14 cellular contexts compared by ENCODE assay signal in genomic region chr17:75364078-75364477, GRCh38. TPM values are rescaled to one million over a fixed set of nuclear protein-coding genes. Genes with fewer than 3 reads are reported as not detected.
DNase-seq lines count a peak whose midpoint lies in the region; TF ChIP-seq lines count a peak whose summit lies in the region.
"Had no signal": no experiment of that assay in that cellular context is flagged by ENCODE, and none has a peak within 500 bp of the region (broad histone marks: within the 10 kb centered on the region; RNA-seq: fewer than 3 reads in every experiment).

No MANE protein-coding gene starts in this region.

- TF ChIP-seq POLR2A in transverse colon (IDR thresholded peaks at IDR 0.05) = no peak

- H3K36me3 ChIP-seq in SK-N-SH (replicated peaks in 1 of 2; ENCODE audit: control insufficient read depth in 1 of 2, insufficient read depth in 2 of 2, low read length in 1 of 2) = no peaks in the 10 kb centered on the region
- no peaks in the 10 kb centered on the region for H3K36me3 ChIP-seq in transverse colon
- H3K36me3 ChIP-seq: upper lobe of left lung had no signal

- peaks cover 95% of the 10 kb centered on the region for H4K20me1 ChIP-seq in SK-N-SH (ENCODE audit: insufficient read depth)

- CTCF ChIA-PET in activated naive CD4-positive, alpha-beta T cell treated with anti-CD3 and anti-CD28 coated beads for 36 hours (lab: Charles Lee) = interaction anchor here (1.2 kb wide), 1 partner anchor 17 kb away, joined by 4 read pairs; no protein-coding TSS in a partner anchor
- CTCF ChIA-PET in activated naive CD4-positive, alpha-beta T cell treated with anti-CD3 and anti-CD28 coated beads, Interleukin-2, amount 10 ng/mL, durations not matched to agents 7 days and 5 days (lab: Charles Lee) = interaction anchor here (0.5 to 0.6 kb wide), 2 partner anchors 41 to 96 kb away, joined by 3 read pairs; no protein-coding TSS in a partner anchor
- CTCF ChIA-PET in SK-N-SH (lab: Yijun Ruan, JAX) = interaction anchor here (0.9 to 5.1 kb wide), 4 partner anchors 15 to 49 kb away, joined by 4 to 24 read pairs (median 6); no protein-coding TSS in a partner anchor

- peaks cover 98% of the 10 kb centered on the region for H3K79me2 ChIP-seq in SK-N-SH (ENCODE audit: insufficient read depth)

- intact Hi-C loops in activated naive CD4-positive, alpha-beta T cell treated with anti-CD3 and anti-CD28 coated beads for 36 hours (cut with micrococcal nuclease) = loop anchor here (2.0 kb wide), 1 partner anchor 69 kb away; no protein-coding TSS in a partner anchor
- intact Hi-C loops in transverse colon (cut with DNase I; ENCODE audit: low total_unique reads) = no loop called here

- no peak overlapping the region; a peak in 1 of 4 replicates for H3K27ac ChIP-seq in SK-N-SH (ENCODE audit: low read depth in 2 of 2, low read length in 1 of 2)
- no peak overlapping the region for H3K27ac ChIP-seq in transverse colon
- H3K27ac ChIP-seq: HL-60 had no signal

- H3K4me3 Mint-ChIP-seq in activated naive CD4-positive, alpha-beta T cell treated with anti-CD3 and anti-CD28 coated beads for 36 hours = no peak overlapping the region
- no peak overlapping the region for H3K4me3 Mint-ChIP-seq in activated naive CD4-positive, alpha-beta T cell treated with anti-CD3 and anti-CD28 coated beads, Interleukin-2, amount 10 ng/mL, durations not matched to agents 7 days and 5 days
- no peak overlapping the region for H3K4me3 Mint-ChIP-seq in type B pancreatic cell

- in situ Hi-C loops in transverse colon (cut with MboI; ENCODE audit: low pct_ligation_motif_present in 1 of 4, low pct_unique_long_range_greater_than_20kb in 1 of 4, low sequenced_read_pairs in 3 of 4) = no loop called here

- no peak overlapping the region for H2AFZ ChIP-seq in SK-N-SH (ENCODE audit: low read depth)

- no peaks in the 10 kb centered on the region for H3K27me3 ChIP-seq in SK-N-SH (ENCODE audit: insufficient read depth)
- H3K27me3 ChIP-seq in transverse colon = no peaks in the 10 kb centered on the region
- H3K27me3 ChIP-seq: upper lobe of left lung had no signal

- TF ChIP-seq CTCF in SK-N-SH (IDR thresholded peaks at IDR 0.05) (no peak), fibroblast of the aortic adventitia (IDR thresholded peaks at IDR 0.05; ENCODE audit: insufficient read depth, low read length) (no peak), type B pancreatic cell (conservative IDR thresholded peaks at IDR 0.05) (no peak), transverse colon (IDR thresholded peaks at IDR 0.05) (no peak)

- H3F3A ChIP-seq in SK-N-SH (replicated peaks; ENCODE audit: insufficient read depth) = peaks cover 14% of the 10 kb centered on the region

- no peaks in the 10 kb centered on the region for H3K27me3 Mint-ChIP-seq in activated naive CD4-positive, alpha-beta T cell treated with anti-CD3 and anti-CD28 coated beads for 36 hours (ENCODE audit: low read depth)
- H3K27me3 Mint-ChIP-seq in activated naive CD4-positive, alpha-beta T cell treated with anti-CD3 and anti-CD28 coated beads, Interleukin-2, amount 10 ng/mL, durations not matched to agents 7 days and 5 days = no peaks in the 10 kb centered on the region
- no peaks in the 10 kb centered on the region for H3K27me3 Mint-ChIP-seq in type B pancreatic cell

- H3K36me3 Mint-ChIP-seq in activated naive CD4-positive, alpha-beta T cell treated with anti-CD3 and anti-CD28 coated beads for 36 hours (ENCODE audit: low read depth) = peaks cover 4% of the 10 kb centered on the region
- H3K36me3 Mint-ChIP-seq in activated naive CD4-positive, alpha-beta T cell treated with anti-CD3 and anti-CD28 coated beads, Interleukin-2, amount 10 ng/mL, durations not matched to agents 7 days and 5 days = peaks cover 15% of the 10 kb centered on the region
- no peaks in the 10 kb centered on the region for H3K36me3 Mint-ChIP-seq in type B pancreatic cell

- H3K9me3 Mint-ChIP-seq in activated naive CD4-positive, alpha-beta T cell treated with anti-CD3 and anti-CD28 coated beads for 36 hours = no peaks in the 10 kb centered on the region
- H3K9me3 Mint-ChIP-seq in activated naive CD4-positive, alpha-beta T cell treated with anti-CD3 and anti-CD28 coated beads, Interleukin-2, amount 10 ng/mL, durations not matched to agents 7 days and 5 days = no peaks in the 10 kb centered on the region
- H3K9me3 Mint-ChIP-seq in type B pancreatic cell = no peaks in the 10 kb centered on the region

- H3K9me3 ChIP-seq in SK-N-SH = no peaks in the 10 kb centered on the region
- H3K9me3 ChIP-seq in transverse colon = no peaks in the 10 kb centered on the region
- H3K9me3 ChIP-seq: upper lobe of left lung had no signal

- no peak for TF ChIP-seq RAD21 in SK-N-SH (IDR thresholded peaks at IDR 0.05; ENCODE audit: low read length)

- H3K9me2 ChIP-seq in SK-N-SH = no peaks in the 10 kb centered on the region

- no peak overlapping the region for H3K4me2 ChIP-seq in SK-N-SH

- peak overlapping the region; percentile 82 for H3K27ac Mint-ChIP-seq in activated naive CD4-positive, alpha-beta T cell treated with anti-CD3 and anti-CD28 coated beads for 36 hours
- no peak overlapping the region for H3K27ac Mint-ChIP-seq in activated naive CD4-positive, alpha-beta T cell treated with anti-CD3 and anti-CD28 coated beads, Interleukin-2, amount 10 ng/mL, durations not matched to agents 7 days and 5 days
- peak overlapping the region; percentile 17 for H3K27ac Mint-ChIP-seq in type B pancreatic cell

- peaks cover 5 to 23% of the 10 kb centered on the region in 2 experiments; a peak in 3 of 4 replicates for H3K4me1 ChIP-seq in SK-N-SH (ENCODE audit: control insufficient read depth in 1 of 2, insufficient read depth in 2 of 2, low read depth in 1 of 2, low read length in 1 of 2)
- H3K4me1 ChIP-seq in transverse colon = peaks cover 14 to 79% (median 55%) of the 10 kb centered on the region in 4 donors

- no peak overlapping the region for H3K4me3 ChIP-seq in SK-N-SH (ENCODE audit: low read depth in 2 of 2, low read length in 1 of 2)
- no peak overlapping the region for H3K4me3 ChIP-seq in fibroblast of the aortic adventitia (ENCODE audit: low read depth, low read length)
- H3K4me3 ChIP-seq in transverse colon = no peak overlapping the region
- H3K4me3 ChIP-seq: upper lobe of left lung had no signal

- no peak overlapping the region for H3K9ac ChIP-seq in SK-N-SH

- WGBS in SK-N-SH (ENCODE audit: low lambda C conversion rate) = 72% methylated on average over 2 of the region's 2 CpGs
- WGBS in transverse colon (ENCODE audit: low coverage in 1 of 2), 2 donors = 78 to 87% methylated on average over 2 of the region's 2 CpGs

- DNase-seq in activated naive CD4-positive, alpha-beta T cell treated with anti-CD3 and anti-CD28 coated beads for 36 hours = no peak
- DNase-seq in activated naive CD4-positive, alpha-beta T cell treated with anti-CD3 and anti-CD28 coated beads, Interleukin-2, amount 10 ng/mL, durations not matched to agents 7 days and 5 days = no peak
- DNase-seq in SK-N-SH = no peak
- DNase-seq in fibroblast of the aortic adventitia (ENCODE audit: low read depth) = peak; percentile 67
- DNase-seq in type B pancreatic cell (ENCODE audit: extremely low spot score, unreplicated experiment) = no peak
- no peak for DNase-seq in transverse colon
- no peak for DNase-seq in ecto neural progenitor cell (ENCODE audit: low spot score)
- no peak for DNase-seq in cortex of kidney (lab: John Stamatoyannopoulos, UW)
- DNase-seq: activated gamma-delta T cell, C1 segment of cervical spinal cord, GOT3, NCI-H446 treated with DMSO at 0.1 percent for 48 hours, upper lobe of left lung had no signal

- TF ChIP-seq EP300 in SK-N-SH (IDR thresholded peaks at IDR 0.05; ENCODE audit: borderline replicate concordance in 1 of 2, low read depth in 1 of 2, low read length in 1 of 2) (no peak; a peak in 1 of 4 replicates), transverse colon (IDR thresholded peaks at IDR 0.05; ENCODE audit: low read depth) (no peak)

- peaks cover 93% of the 10 kb centered on the region for H3K4me1 Mint-ChIP-seq in activated naive CD4-positive, alpha-beta T cell treated with anti-CD3 and anti-CD28 coated beads for 36 hours (ENCODE audit: low read depth)
- peaks cover 77% of the 10 kb centered on the region for H3K4me1 Mint-ChIP-seq in activated naive CD4-positive, alpha-beta T cell treated with anti-CD3 and anti-CD28 coated beads, Interleukin-2, amount 10 ng/mL, durations not matched to agents 7 days and 5 days
- H3K4me1 Mint-ChIP-seq in type B pancreatic cell (ENCODE audit: unreplicated experiment) = peaks cover 54% of the 10 kb centered on the region

- POLR2A ChIA-PET in SK-N-SH (lab: Yijun Ruan, JAX) = no interaction called here

TF ChIP-seq in SK-N-SH, 30 proteins besides CTCF, POLR2A, EP300 and RAD21 (continues in another document):
- TF ChIP-seq EZH2phosphoT487 (IDR thresholded peaks at IDR 0.05; ENCODE audit: borderline replicate concordance, low read depth) (no peak), FOSL2 (IDR thresholded peaks at IDR 0.05; ENCODE audit: borderline replicate concordance, low read depth) (peak; percentile 72), TCF12 (IDR thresholded peaks at IDR 0.05) (peak; percentile 71; the same call in 1 of the 2 replicates), JUND (IDR thresholded peaks at IDR 0.05) (peak; percentile 55), USF2 (IDR thresholded peaks at IDR 0.05; ENCODE audit: borderline replicate concordance, low read depth, low read length) (no peak)
- TF ChIP-seq, protein P1, sequence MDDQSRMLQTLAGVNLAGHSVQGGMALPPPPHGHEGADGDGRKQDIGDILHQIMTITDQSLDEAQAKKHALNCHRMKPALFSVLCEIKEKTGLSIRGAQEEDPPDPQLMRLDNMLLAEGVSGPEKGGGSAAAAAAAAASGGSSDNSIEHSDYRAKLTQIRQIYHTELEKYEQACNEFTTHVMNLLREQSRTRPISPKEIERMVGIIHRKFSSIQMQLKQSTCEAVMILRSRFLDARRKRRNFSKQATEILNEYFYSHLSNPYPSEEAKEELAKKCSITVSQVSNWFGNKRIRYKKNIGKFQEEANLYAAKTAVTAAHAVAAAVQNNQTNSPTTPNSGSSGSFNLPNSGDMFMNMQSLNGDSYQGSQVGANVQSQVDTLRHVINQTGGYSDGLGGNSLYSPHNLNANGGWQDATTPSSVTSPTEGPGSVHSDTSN (IDR thresholded peaks at IDR 0.05) = peak; percentile 80

RNA-seq across cellular contexts. Expression of gene GRB2, which starts 41.4 kb away (rescaled TPM):
- total RNA-seq in activated naive CD4-positive, alpha-beta T cell treated with anti-CD3 and anti-CD28 coated beads for 36 hours = 100 to 1,000 TPM; 166 to 169 TPM
- 81.6 and 89.6 TPM in 2 replicates for polyA plus RNA-seq in SK-N-SH (2012; rRNA removed)
- 79.2 and 104 TPM in 2 replicates for polyA plus RNA-seq in SK-N-SH (2012; cell fraction: cytosol; rRNA removed)
- 83.6 and 109 TPM in 2 replicates for polyA plus RNA-seq in SK-N-SH (2012; cell fraction: nucleus; rRNA removed)
- total RNA-seq in fibroblast of the aortic adventitia (ENCODE audit: low replicate concordance) (54.3 and 57.6 TPM in 2 replicates), type B pancreatic cell (ENCODE audit: low replicate concordance) (65.3 and 76.0 TPM in 2 replicates), transverse colon (100 to 1,000 TPM; 105 to 183 (median 136) TPM)
